1 cellular context compared by ENCODE assay signal in genomic region chr1:19395678-19396192, GRCh38.
TF ChIP-seq lines count a peak whose summit lies in the region.

No MANE protein-coding gene starts in this region.

TF ChIP-seq in H1, 55 proteins besides CTCF, POLR2A, EP300 and RAD21 (continued from another document):
- TF ChIP-seq KDM1A (IDR thresholded peaks at IDR 0.05; ENCODE audit: borderline replicate concordance, low read length): no peak
- TF ChIP-seq TBP (IDR thresholded peaks at IDR 0.05; ENCODE audit: low read depth, low read length): no peak
- TF ChIP-seq HDAC6 (IDR thresholded peaks at IDR 0.05; ENCODE audit: low read depth, low read length): no peak
- TF ChIP-seq KDM5A (IDR thresholded peaks at IDR 0.05; ENCODE audit: low read length): no peak
- no peak for TF ChIP-seq KDM4A (IDR thresholded peaks at IDR 0.05; ENCODE audit: low read depth, low read length, severe bottlenecking)
- no peak for TF ChIP-seq CHD7 (IDR thresholded peaks at IDR 0.05; ENCODE audit: insufficient replicate concordance, low read length)
